8 cellular contexts compared by ENCODE assay signal in genomic region chr15:74955796-74956647, GRCh38. TPM values are rescaled to one million over a fixed set of nuclear protein-coding genes. Genes with fewer than 3 reads are reported as not detected.
A peak's percentile ranks its signal among the peaks of the same experiment; 100 is the strongest.
DNase-seq lines count a peak whose midpoint lies in the region; ATAC-seq, FAIRE-seq and TF ChIP-seq lines count a peak whose summit lies in the region.

No MANE protein-coding gene starts in this region.

- no peaks in the 10 kb centered on the region for H3K9me1 ChIP-seq in endothelial cell of umbilical vein (replicated peaks; ENCODE audit: control insufficient read depth, extremely low read depth, insufficient read depth, low read length)

- peaks cover 26% of the 10 kb centered on the region for H3K79me2 ChIP-seq in DOHH2 (ENCODE audit: control insufficient read depth, low read length)
- H3K79me2 ChIP-seq in endothelial cell of umbilical vein (ENCODE audit: control insufficient read depth, insufficient read depth, low read length): peaks cover 15% of the 10 kb centered on the region

- no peak for TF ChIP-seq POLR2A in endothelial cell of umbilical vein (IDR thresholded peaks at IDR 0.05; ENCODE audit: low read depth, low read length)

- H3K27ac Mint-ChIP-seq in activated CD8-positive, alpha-beta memory T cell treated with anti-CD3 and anti-CD28 coated beads, Interleukin-2, amount 10 ng/mL, durations not matched to agents 7 days and 5 days: no peak overlapping the region

- intact Hi-C loops in endothelial cell of umbilical vein (cut with micrococcal nuclease) (loop anchor here (1.0 to 2.0 kb wide), 4 partner anchors 17 to 248 kb away; partner anchors contain the start of gene COX5A), mucosa of descending colon (cut with DNase I, micrococcal nuclease) (no loop called here)

- peak; percentile 75 for FAIRE-seq in endothelial cell of umbilical vein (lab: Jason Lieb, UNC)

- H3K4me1 ChIP-seq in DOHH2 (ENCODE audit: control insufficient read depth, low read length): peaks cover 69% of the 10 kb centered on the region
- peaks cover 50% of the 10 kb centered on the region for H3K4me1 ChIP-seq in endothelial cell of umbilical vein (ENCODE audit: control insufficient read depth, extremely low read depth, insufficient read depth, low read length)
- H3K4me1 ChIP-seq in mucosa of descending colon (ENCODE audit: low read depth): peaks cover 34% of the 10 kb centered on the region

- H3K4me2 ChIP-seq in DOHH2 (ENCODE audit: low read length): peak overlapping the region; percentile 79
- peak overlapping the region; percentile 89 for H3K4me2 ChIP-seq in endothelial cell of umbilical vein (ENCODE audit: insufficient read depth, low read length)

- H3K27me3 ChIP-seq in DOHH2 (ENCODE audit: control insufficient read depth, low read length) (peaks cover 28% of the 10 kb centered on the region), endothelial cell of umbilical vein (ENCODE audit: control insufficient read depth in 2 of 2, insufficient read depth in 2 of 2, low read length in 2 of 2) (peaks cover 0 to 3% of the 10 kb centered on the region in 2 experiments)

- CTCF ChIA-PET in activated CD8-positive, alpha-beta memory T cell treated with anti-CD3 and anti-CD28 coated beads, Interleukin-2, amount 10 ng/mL, durations not matched to agents 7 days and 5 days (lab: Charles Lee): interaction anchor here (0.9 to 5.3 kb wide), 12 partner anchors 9 to 908 kb away, joined by 3 to 18 read pairs (median 5); partner anchors contain the start of gene FAM219B
- CTCF ChIA-PET in endothelial cell of umbilical vein (lab: Charles Lee): interaction anchor here (0.8 to 3.8 kb wide), 14 partner anchors 10 to 352 kb away, joined by 3 to 20 read pairs (median 6); partner anchors contain the start of genes COX5A, PPCDC and SCAMP5

- peak; percentile 62 for TF ChIP-seq CTCF in DOHH2 (IDR thresholded peaks at IDR 0.05; ENCODE audit: low read depth, low read length, poor library complexity, severe bottlenecking)
- peak; percentile 45 to 72 for TF ChIP-seq CTCF in endothelial cell of umbilical vein (IDR thresholded peaks at IDR 0.05; ENCODE audit: extremely low read depth in 1 of 2, insufficient read depth in 1 of 2, low read depth in 1 of 2, low read length in 2 of 2)
- peak; percentile 42 for TF ChIP-seq CTCF in mucosa of descending colon (IDR thresholded peaks at IDR 0.05)

- peak overlapping the region; percentile 72 for H3K4me3 ChIP-seq in DOHH2 (ENCODE audit: low read length)
- peak overlapping the region; percentile 44 to 56 (median 53) for H3K4me3 ChIP-seq in endothelial cell of umbilical vein (replicated peaks in 1 of 3; ENCODE audit: insufficient read depth in 1 of 3, low read depth in 1 of 3, low read length in 3 of 3)
- H3K4me3 ChIP-seq in mucosa of descending colon: no peak overlapping the region

- DNase-seq in NCI-H1092 treated with DMSO at 0.1 percent for 48 hours (lab: John Stamatoyannopoulos, UW): peak; percentile 62
- peak; percentile 70 for DNase-seq in activated CD8-positive, alpha-beta memory T cell treated with anti-CD3 and anti-CD28 coated beads, Interleukin-2, amount 10 ng/mL, durations not matched to agents 7 days and 5 days
- peak; percentile 79 for DNase-seq in endothelial cell of umbilical vein (ENCODE audit: low read depth, low spot score)
- DNase-seq in mucosa of descending colon: peak; percentile 86 to 90 (median 87)
- DNase-seq in stimulated activated CD8-positive, alpha-beta memory T cell treated with anti-CD3 and anti-CD28 coated beads, Interleukin-7, amount 100 ng/mL, for 1 hour (ENCODE audit: low read depth in 2 of 2): peak; percentile 21 to 31
- DNase-seq in AG08396 (ENCODE audit: low spot score): no peak

- peak overlapping the region; percentile 69 for H3K4me3 Mint-ChIP-seq in activated CD8-positive, alpha-beta memory T cell treated with anti-CD3 and anti-CD28 coated beads, Interleukin-2, amount 10 ng/mL, durations not matched to agents 7 days and 5 days

- ATAC-seq in GM21825 (IDR thresholded peaks at IDR 0.05; ENCODE audit: unreplicated experiment) (peak; percentile 32), mucosa of descending colon (peak; percentile 68)
- peak; percentile 40 for ATAC-seq in activated CD8-positive, alpha-beta memory T cell treated with anti-CD3 and anti-CD28 coated beads, Interleukin-2, amount 10 ng/mL, durations not matched to agents 7 days and 5 days

- H3K36me3 Mint-ChIP-seq in activated CD8-positive, alpha-beta memory T cell treated with anti-CD3 and anti-CD28 coated beads, Interleukin-2, amount 10 ng/mL, durations not matched to agents 7 days and 5 days: no peaks in the 10 kb centered on the region

- BruUV-seq in endothelial cell of umbilical vein (replicated peaks; lab: Mats Ljungman, UMichigan): no TSS peak

- H3K9me3 ChIP-seq in DOHH2 (ENCODE audit: control insufficient read depth, insufficient read depth, low read length): no peaks in the 10 kb centered on the region
- no peaks in the 10 kb centered on the region for H3K9me3 ChIP-seq in endothelial cell of umbilical vein (replicated peaks; ENCODE audit: control insufficient read depth, insufficient read depth, low read length)
- H3K9me3 ChIP-seq in mucosa of descending colon: no peaks in the 10 kb centered on the region

- H3K9me3 Mint-ChIP-seq in activated CD8-positive, alpha-beta memory T cell treated with anti-CD3 and anti-CD28 coated beads, Interleukin-2, amount 10 ng/mL, durations not matched to agents 7 days and 5 days (ENCODE audit: low read depth): no peaks in the 10 kb centered on the region

- no peaks in the 10 kb centered on the region for H3F3A ChIP-seq in DOHH2 (ENCODE audit: control insufficient read depth, insufficient read depth)

- H4K20me1 ChIP-seq in DOHH2 (ENCODE audit: control insufficient read depth, insufficient read depth, low read depth, low read length) (peaks cover 3% of the 10 kb centered on the region; the same call in 1 of the 2 replicates), endothelial cell of umbilical vein (replicated peaks; ENCODE audit: control insufficient read depth, extremely low read depth, insufficient read depth, low read length) (no peaks in the 10 kb centered on the region)

- dilution Hi-C loops in endothelial cell of umbilical vein (cut with MboI; ENCODE audit: extremely low pct_ligation_motif_present, low sequenced_read_pairs): no loop called here

- peaks cover 39% of the 10 kb centered on the region for H3K27me3 Mint-ChIP-seq in activated CD8-positive, alpha-beta memory T cell treated with anti-CD3 and anti-CD28 coated beads, Interleukin-2, amount 10 ng/mL, durations not matched to agents 7 days and 5 days

- H3K36me3 ChIP-seq in DOHH2 (ENCODE audit: control insufficient read depth, low read length) (no peaks in the 10 kb centered on the region), endothelial cell of umbilical vein (ENCODE audit: control insufficient read depth in 2 of 2, extremely low read depth in 1 of 2, insufficient read depth in 2 of 2, low read length in 2 of 2) (no peaks in the 10 kb centered on the region), mucosa of descending colon (ENCODE audit: low read depth) (no peaks in the 10 kb centered on the region)

- H3K4me1 Mint-ChIP-seq in activated CD8-positive, alpha-beta memory T cell treated with anti-CD3 and anti-CD28 coated beads, Interleukin-2, amount 10 ng/mL, durations not matched to agents 7 days and 5 days: peaks cover 40% of the 10 kb centered on the region

- H3K9me2 ChIP-seq in DOHH2 (replicated peaks; ENCODE audit: control insufficient read depth, low read length): no peaks in the 10 kb centered on the region

- POLR2A ChIA-PET in endothelial cell of umbilical vein (lab: Charles Lee): interaction anchor here (0.7 kb wide), 1 partner anchor 18 kb away, joined by 3 read pairs; no protein-coding TSS in a partner anchor

- H3K27ac ChIP-seq in DOHH2 (ENCODE audit: low read depth, low read length) (no peak overlapping the region), endothelial cell of umbilical vein (ENCODE audit: insufficient read depth, low read depth, low read length) (peak overlapping the region; percentile 10)

- peak overlapping the region; percentile 64 for H3K9ac ChIP-seq in endothelial cell of umbilical vein (replicated peaks; ENCODE audit: extremely low read depth, insufficient read depth, low read length)

- peak overlapping the region; percentile 93 for H2AFZ ChIP-seq in endothelial cell of umbilical vein (ENCODE audit: low read depth, low read length)

RNA-seq across cellular contexts. Expression of gene RPP25, which starts 0.6 kb away (rescaled TPM):
- total RNA-seq in activated CD8-positive, alpha-beta memory T cell treated with anti-CD3 and anti-CD28 coated beads, Interleukin-2, amount 10 ng/mL, durations not matched to agents 7 days and 5 days: 1 to 10 TPM; 6.8 to 7.5 TPM
- total RNA-seq in endothelial cell of umbilical vein (13.7 and 13.8 TPM in 2 replicates), mucosa of descending colon (10 to 100 TPM in 2 of 3 donors, 1 to 10 TPM in 1; 8.9 to 13.6 (median 12.3) TPM)
- polyA plus RNA-seq in endothelial cell of umbilical vein: 10.1 and 13.1 TPM in 2 replicates
- 7.0 and 7.8 TPM in 2 replicates for polyA plus RNA-seq in endothelial cell of umbilical vein (2011; cell fraction: cytosol; rRNA removed)
- 3.2 and 3.3 TPM in 2 replicates for polyA plus RNA-seq in endothelial cell of umbilical vein (2011; cell fraction: nucleus; rRNA removed)
- 10.1 and 12.0 TPM in 2 replicates for polyA plus RNA-seq in endothelial cell of umbilical vein (2012)
- 4.2 and 5.3 TPM in 2 replicates for polyA minus RNA-seq in endothelial cell of umbilical vein
- polyA minus RNA-seq in endothelial cell of umbilical vein (2011; cell fraction: cytosol; rRNA and poly(A)+ RNA removed): 30.5 TPM
- 2.4 and 2.7 TPM in 2 replicates for polyA minus RNA-seq in endothelial cell of umbilical vein (2011; cell fraction: nucleus; rRNA and poly(A)+ RNA removed)

RNA-seq across cellular contexts. Expression of gene COX5A, which starts 18.1 kb away (rescaled TPM):
- 100 to 1,000 TPM; 322 to 326 TPM for total RNA-seq in activated CD8-positive, alpha-beta memory T cell treated with anti-CD3 and anti-CD28 coated beads, Interleukin-2, amount 10 ng/mL, durations not matched to agents 7 days and 5 days
- total RNA-seq in endothelial cell of umbilical vein: 220 and 232 TPM in 2 replicates
- polyA plus RNA-seq in endothelial cell of umbilical vein: 102 and 134 TPM in 2 replicates
- polyA plus RNA-seq in endothelial cell of umbilical vein (2011; cell fraction: cytosol; rRNA removed): 233 TPM in 2 replicates
- polyA plus RNA-seq in endothelial cell of umbilical vein (2011; cell fraction: nucleus; rRNA removed): 90.1 and 97.6 TPM in 2 replicates
- polyA plus RNA-seq in endothelial cell of umbilical vein (2012): 289 and 323 TPM in 2 replicates
- 31.6 and 42.9 TPM in 2 replicates for polyA minus RNA-seq in endothelial cell of umbilical vein
- 293 TPM for polyA minus RNA-seq in endothelial cell of umbilical vein (2011; cell fraction: cytosol; rRNA and poly(A)+ RNA removed)
- 10.9 and 20.1 TPM in 2 replicates for polyA minus RNA-seq in endothelial cell of umbilical vein (2011; cell fraction: nucleus; rRNA and poly(A)+ RNA removed)
- 100 to 1,000 TPM; 312 to 673 (median 597) TPM for total RNA-seq in mucosa of descending colon

RNA-seq across cellular contexts. Expression of gene SCAMP5, which starts 39.3 kb away (rescaled TPM):
- total RNA-seq in activated CD8-positive, alpha-beta memory T cell treated with anti-CD3 and anti-CD28 coated beads, Interleukin-2, amount 10 ng/mL, durations not matched to agents 7 days and 5 days: under 1 TPM; 0.61 to 0.94 TPM
- 1.9 and 4.4 TPM in 2 replicates for total RNA-seq in endothelial cell of umbilical vein
- polyA plus RNA-seq in endothelial cell of umbilical vein: 5.9 and 6.2 TPM in 2 replicates
- 3.3 and 3.4 TPM in 2 replicates for polyA plus RNA-seq in endothelial cell of umbilical vein (2011; cell fraction: cytosol; rRNA removed)
- 4.5 and 5.2 TPM in 2 replicates for polyA plus RNA-seq in endothelial cell of umbilical vein (2011; cell fraction: nucleus; rRNA removed)
- 3.3 and 3.7 TPM in 2 replicates for polyA plus RNA-seq in endothelial cell of umbilical vein (2012)
- 3.2 and 5.8 TPM in 2 replicates for polyA minus RNA-seq in endothelial cell of umbilical vein
- polyA minus RNA-seq in endothelial cell of umbilical vein (2011; cell fraction: cytosol; rRNA and poly(A)+ RNA removed): 4.6 TPM
- 1.0 and 2.9 TPM in 2 replicates for polyA minus RNA-seq in endothelial cell of umbilical vein (2011; cell fraction: nucleus; rRNA and poly(A)+ RNA removed)
- 10 to 100 TPM in 1 of 3 donors, 1 to 10 TPM in 2; 7.3 to 10.8 (median 7.4) TPM for total RNA-seq in mucosa of descending colon

RNA-seq across cellular contexts. Expression of gene FAM219B, which starts 49.4 kb away (rescaled TPM):
- total RNA-seq in activated CD8-positive, alpha-beta memory T cell treated with anti-CD3 and anti-CD28 coated beads, Interleukin-2, amount 10 ng/mL, durations not matched to agents 7 days and 5 days: 100 to 1,000 TPM in 1 of 2 experiments, 10 to 100 TPM in 1; 95.2 to 119 TPM
- total RNA-seq in endothelial cell of umbilical vein: 57.0 and 73.0 TPM in 2 replicates
- 55.1 and 57.7 TPM in 2 replicates for polyA plus RNA-seq in endothelial cell of umbilical vein
- polyA plus RNA-seq in endothelial cell of umbilical vein (2011; cell fraction: cytosol; rRNA removed): 35.9 and 53.0 TPM in 2 replicates
- polyA plus RNA-seq in endothelial cell of umbilical vein (2011; cell fraction: nucleus; rRNA removed): 219 and 225 TPM in 2 replicates
- polyA plus RNA-seq in endothelial cell of umbilical vein (2012): 28.2 and 31.1 TPM in 2 replicates
- 45.1 and 46.9 TPM in 2 replicates for polyA minus RNA-seq in endothelial cell of umbilical vein
- 18.2 TPM for polyA minus RNA-seq in endothelial cell of umbilical vein (2011; cell fraction: cytosol; rRNA and poly(A)+ RNA removed)
- polyA minus RNA-seq in endothelial cell of umbilical vein (2011; cell fraction: nucleus; rRNA and poly(A)+ RNA removed): 26.2 and 37.4 TPM in 2 replicates
- 10 to 100 TPM; 50.7 to 88.2 (median 83.1) TPM for total RNA-seq in mucosa of descending colon
